ENCODE assay signal across 9 cellular contexts in the genomic region with DNA sequence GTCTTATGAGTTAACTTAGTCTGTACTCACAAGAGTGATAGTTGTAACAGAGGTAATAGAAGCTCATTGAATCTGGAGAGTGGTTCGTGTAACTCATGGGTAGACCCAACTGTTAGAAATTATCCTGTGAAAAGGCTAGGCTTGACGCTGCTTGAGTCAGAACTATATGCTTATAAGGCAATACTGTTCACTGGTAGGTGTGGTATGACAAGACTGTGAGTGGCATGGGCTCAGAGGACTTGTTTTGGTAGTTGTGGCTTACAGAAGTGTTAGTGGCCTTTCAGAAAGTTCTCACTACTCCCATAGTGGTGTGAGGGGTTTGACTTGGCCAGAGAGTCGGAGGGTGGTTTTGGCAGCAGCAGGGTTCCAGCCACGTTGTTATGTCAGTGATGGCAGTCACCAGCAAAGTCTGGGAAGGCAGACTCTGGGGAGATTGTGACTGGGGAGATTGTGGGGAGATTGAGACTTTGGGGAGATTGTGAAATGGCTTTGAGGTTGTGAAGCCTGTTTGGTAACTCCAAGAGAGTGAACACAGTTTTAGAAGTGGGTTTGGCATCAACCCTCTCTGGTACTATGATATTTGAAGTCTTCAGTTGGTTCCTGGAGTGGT. TPM values are rescaled to one million over a fixed set of nuclear protein-coding genes. Genes with fewer than 3 reads are reported as not detected.
A peak's percentile ranks its signal among the peaks of the same experiment; 100 is the strongest.
DNase-seq lines count a peak whose midpoint lies in the region; ATAC-seq and TF ChIP-seq lines count a peak whose summit lies in the region.
"Not testable (repeated sequence)": the region's sequence is repeated elsewhere in the genome, so short reads cannot be mapped to it uniquely, and the experiment has no call there.
"Had no signal": no experiment of that assay in that cellular context is flagged by ENCODE, and none has a peak within 500 bp of the region (broad histone marks: within the 10 kb centered on the region; RNA-seq: fewer than 3 reads in every experiment).

No MANE protein-coding gene starts in this region.

- TF ChIP-seq CTCF in NB4 (IDR thresholded peaks at IDR 0.05; ENCODE audit: low read depth, low read length), result not testable (repeated sequence)

- not testable (repeated sequence) for H3K27me3 Mint-ChIP-seq in activated CD8-positive, alpha-beta memory T cell treated with anti-CD3 and anti-CD28 coated beads, Interleukin-2, amount 10 ng/mL, durations not matched to agents 7 days and 5 days; activated T-helper 17 cell treated with anti-CD3 and anti-CD28 coated beads, Interleukin-2, amount 50 U/mL, for 72 hours; activated naive CD8-positive, alpha-beta T cell treated with anti-CD3 and anti-CD28 coated beads, Interleukin-2, amount 10 ng/mL, durations not matched to agents 7 days and 5 days; effector memory CD8-positive, alpha-beta T cell; naive B cell

- peaks cover 18% of the 10 kb centered on the region for H3K4me1 Mint-ChIP-seq in activated CD8-positive, alpha-beta memory T cell treated with anti-CD3 and anti-CD28 coated beads, Interleukin-2, amount 10 ng/mL, durations not matched to agents 7 days and 5 days
- not testable (repeated sequence) for H3K4me1 Mint-ChIP-seq in activated T-helper 17 cell treated with anti-CD3 and anti-CD28 coated beads, Interleukin-2, amount 50 U/mL, for 72 hours
- H3K4me1 Mint-ChIP-seq in activated naive CD8-positive, alpha-beta T cell treated with anti-CD3 and anti-CD28 coated beads, Interleukin-2, amount 10 ng/mL, durations not matched to agents 7 days and 5 days, result peaks cover 12% of the 10 kb centered on the region
- peaks cover 29 to 31% of the 10 kb centered on the region in 2 donors for H3K4me1 Mint-ChIP-seq in effector memory CD8-positive, alpha-beta T cell (ENCODE audit: low read depth in 2 of 2)
- H3K4me1 Mint-ChIP-seq in naive B cell, result peaks cover 14 to 27% (median 25%) of the 10 kb centered on the region in 3 donors

- peak; percentile 55 for ATAC-seq in activated CD8-positive, alpha-beta memory T cell treated with anti-CD3 and anti-CD28 coated beads, Interleukin-2, amount 10 ng/mL, durations not matched to agents 7 days and 5 days
- ATAC-seq in activated T-helper 17 cell treated with anti-CD3 and anti-CD28 coated beads, Interleukin-2, amount 50 U/mL, for 72 hours (replicated peaks), result peak; percentile 85
- ATAC-seq in activated naive CD8-positive, alpha-beta T cell treated with anti-CD3 and anti-CD28 coated beads, Interleukin-2, amount 10 ng/mL, durations not matched to agents 7 days and 5 days (ENCODE audit: low read depth); naive B cell (ENCODE audit: low read depth in 2 of 2): not testable (repeated sequence)
- peak; percentile 72 for ATAC-seq in effector memory CD8-positive, alpha-beta T cell (replicated peaks)
- peak; percentile 62 for ATAC-seq in stimulated activated naive CD8-positive, alpha-beta T cell treated with anti-CD3 and anti-CD28 coated beads, Interleukin-15, Interleukin-2, amounts not matched to agents 100 U/mL and 50 U/mL, for 24 hours

- H3K9me3 Mint-ChIP-seq in activated CD8-positive, alpha-beta memory T cell treated with anti-CD3 and anti-CD28 coated beads, Interleukin-2, amount 10 ng/mL, durations not matched to agents 7 days and 5 days (ENCODE audit: low read depth); activated T-helper 17 cell treated with anti-CD3 and anti-CD28 coated beads, Interleukin-2, amount 50 U/mL, for 72 hours; activated naive CD8-positive, alpha-beta T cell treated with anti-CD3 and anti-CD28 coated beads, Interleukin-2, amount 10 ng/mL, durations not matched to agents 7 days and 5 days; effector memory CD8-positive, alpha-beta T cell; naive B cell: not testable (repeated sequence)

- not testable (repeated sequence) for H3K4me3 ChIP-seq in NB4 (ENCODE audit: low read depth, low read length)

- H3K4me3 Mint-ChIP-seq in activated CD8-positive, alpha-beta memory T cell treated with anti-CD3 and anti-CD28 coated beads, Interleukin-2, amount 10 ng/mL, durations not matched to agents 7 days and 5 days; activated T-helper 17 cell treated with anti-CD3 and anti-CD28 coated beads, Interleukin-2, amount 50 U/mL, for 72 hours; activated naive CD8-positive, alpha-beta T cell treated with anti-CD3 and anti-CD28 coated beads, Interleukin-2, amount 10 ng/mL, durations not matched to agents 7 days and 5 days; naive B cell: not testable (repeated sequence)
- H3K4me3 Mint-ChIP-seq in effector memory CD8-positive, alpha-beta T cell, result peak overlapping the region; percentile 29 to 43

- H3K36me3 Mint-ChIP-seq in activated CD8-positive, alpha-beta memory T cell treated with anti-CD3 and anti-CD28 coated beads, Interleukin-2, amount 10 ng/mL, durations not matched to agents 7 days and 5 days, result peaks cover 24% of the 10 kb centered on the region
- peaks cover 50% of the 10 kb centered on the region for H3K36me3 Mint-ChIP-seq in activated T-helper 17 cell treated with anti-CD3 and anti-CD28 coated beads, Interleukin-2, amount 50 U/mL, for 72 hours (ENCODE audit: low read depth)
- H3K36me3 Mint-ChIP-seq in activated naive CD8-positive, alpha-beta T cell treated with anti-CD3 and anti-CD28 coated beads, Interleukin-2, amount 10 ng/mL, durations not matched to agents 7 days and 5 days, result peaks cover 22% of the 10 kb centered on the region
- H3K36me3 Mint-ChIP-seq in effector memory CD8-positive, alpha-beta T cell (ENCODE audit: insufficient read depth), result peaks cover 15% of the 10 kb centered on the region
- not testable (repeated sequence) for H3K36me3 Mint-ChIP-seq in naive B cell

- H3K27ac Mint-ChIP-seq in activated CD8-positive, alpha-beta memory T cell treated with anti-CD3 and anti-CD28 coated beads, Interleukin-2, amount 10 ng/mL, durations not matched to agents 7 days and 5 days, result peak overlapping the region; percentile 72
- H3K27ac Mint-ChIP-seq in activated T-helper 17 cell treated with anti-CD3 and anti-CD28 coated beads, Interleukin-2, amount 50 U/mL, for 72 hours, result not testable (repeated sequence)
- H3K27ac Mint-ChIP-seq in activated naive CD8-positive, alpha-beta T cell treated with anti-CD3 and anti-CD28 coated beads, Interleukin-2, amount 10 ng/mL, durations not matched to agents 7 days and 5 days, result peak overlapping the region; percentile 46
- peak overlapping the region; percentile 48 to 74 for H3K27ac Mint-ChIP-seq in effector memory CD8-positive, alpha-beta T cell
- H3K27ac Mint-ChIP-seq in naive B cell, result peak overlapping the region in 4 of 6 donors; percentile 42 to 74 (median 58)

- POLR2A ChIA-PET in activated naive CD8-positive, alpha-beta T cell treated with anti-CD3 and anti-CD28 coated beads, Interleukin-2, amount 10 ng/mL, durations not matched to agents 7 days and 5 days (lab: Charles Lee), result not testable (repeated sequence)

- TF ChIP-seq POLR2A in NB4 (IDR thresholded peaks at IDR 0.05; ENCODE audit: extremely low read depth, insufficient read length), result not testable (repeated sequence)

- peak; percentile 54 for DNase-seq in NB4 (ENCODE audit: low read depth)
- not testable (repeated sequence) for DNase-seq in activated CD8-positive, alpha-beta memory T cell treated with anti-CD3 and anti-CD28 coated beads, Interleukin-2, amount 10 ng/mL, durations not matched to agents 7 days and 5 days; activated naive CD8-positive, alpha-beta T cell treated with anti-CD3 and anti-CD28 coated beads, Interleukin-2, amount 10 ng/mL, durations not matched to agents 7 days and 5 days; effector memory CD8-positive, alpha-beta T cell; naive B cell; stimulated activated naive CD8-positive, alpha-beta T cell treated with anti-CD3 and anti-CD28 coated beads, Interleukin-15, Interleukin-2, amounts not matched to agents 100 U/mL and 50 U/mL, for 24 hours

- CTCF ChIA-PET in activated CD8-positive, alpha-beta memory T cell treated with anti-CD3 and anti-CD28 coated beads, Interleukin-2, amount 10 ng/mL, durations not matched to agents 7 days and 5 days (lab: Charles Lee), result not testable (repeated sequence)

RNA-seq across cellular contexts. Expression of a gene that starts 21.9 kb away (rescaled TPM):
- total RNA-seq in activated CD8-positive, alpha-beta memory T cell treated with anti-CD3 and anti-CD28 coated beads, Interleukin-2, amount 10 ng/mL, durations not matched to agents 7 days and 5 days, result 10 to 100 TPM; 37.0 to 43.2 TPM
- 10 to 100 TPM; 17.4 to 27.6 TPM for total RNA-seq in activated T-helper 17 cell treated with anti-CD3 and anti-CD28 coated beads, Interleukin-2, amount 50 U/mL, for 72 hours
- total RNA-seq in activated naive CD8-positive, alpha-beta T cell treated with anti-CD3 and anti-CD28 coated beads, Interleukin-2, amount 10 ng/mL, durations not matched to agents 7 days and 5 days, result 10 to 100 TPM; 36.1 to 42.1 TPM
- 10 to 100 TPM; 18.5 to 24.2 (median 21.2) TPM for polyA plus RNA-seq in naive B cell (ENCODE audit: low read depth in 6 of 6)

RNA-seq across cellular contexts. Expression of a gene that starts 48.7 kb away (rescaled TPM):
- 100 to 1,000 TPM; 686 to 756 TPM for total RNA-seq in activated CD8-positive, alpha-beta memory T cell treated with anti-CD3 and anti-CD28 coated beads, Interleukin-2, amount 10 ng/mL, durations not matched to agents 7 days and 5 days
- 1 to 10 TPM in 1 of 2 donors, under 1 TPM in 1; 0.80 to 2.7 TPM for total RNA-seq in activated T-helper 17 cell treated with anti-CD3 and anti-CD28 coated beads, Interleukin-2, amount 50 U/mL, for 72 hours
- 100 to 1,000 TPM; 666 to 683 TPM for total RNA-seq in activated naive CD8-positive, alpha-beta T cell treated with anti-CD3 and anti-CD28 coated beads, Interleukin-2, amount 10 ng/mL, durations not matched to agents 7 days and 5 days
- 1 to 10 TPM in 2 of 6 donors, under 1 TPM in 2, not detected in 2; 0.59 to 1.9 (median 1.0) TPM for polyA plus RNA-seq in naive B cell (ENCODE audit: low read depth in 6 of 6)
- polyA plus RNA-seq: AG04450, GM23248 had no signal

Comparison
In these comparisons a context has a peak if more than half of its experiments do, and no peak if none do; other contexts are left out.
1. RNA of a gene that starts 48.7 kb away (total RNA-seq): 686 to 756 TPM in activated CD8-positive, alpha-beta memory T cell treated with anti-CD3 and anti-CD28 coated beads, Interleukin-2, amount 10 ng/mL, durations not matched to agents 7 days and 5 days and 666 to 683 TPM in activated naive CD8-positive, alpha-beta T cell treated with anti-CD3 and anti-CD28 coated beads, Interleukin-2, amount 10 ng/mL, durations not matched to agents 7 days and 5 days; 0.80 to 2.7 TPM in activated T-helper 17 cell treated with anti-CD3 and anti-CD28 coated beads, Interleukin-2, amount 50 U/mL, for 72 hours; every median in the first group is over 100 times any median in the second.